In the genomic region with DNA sequence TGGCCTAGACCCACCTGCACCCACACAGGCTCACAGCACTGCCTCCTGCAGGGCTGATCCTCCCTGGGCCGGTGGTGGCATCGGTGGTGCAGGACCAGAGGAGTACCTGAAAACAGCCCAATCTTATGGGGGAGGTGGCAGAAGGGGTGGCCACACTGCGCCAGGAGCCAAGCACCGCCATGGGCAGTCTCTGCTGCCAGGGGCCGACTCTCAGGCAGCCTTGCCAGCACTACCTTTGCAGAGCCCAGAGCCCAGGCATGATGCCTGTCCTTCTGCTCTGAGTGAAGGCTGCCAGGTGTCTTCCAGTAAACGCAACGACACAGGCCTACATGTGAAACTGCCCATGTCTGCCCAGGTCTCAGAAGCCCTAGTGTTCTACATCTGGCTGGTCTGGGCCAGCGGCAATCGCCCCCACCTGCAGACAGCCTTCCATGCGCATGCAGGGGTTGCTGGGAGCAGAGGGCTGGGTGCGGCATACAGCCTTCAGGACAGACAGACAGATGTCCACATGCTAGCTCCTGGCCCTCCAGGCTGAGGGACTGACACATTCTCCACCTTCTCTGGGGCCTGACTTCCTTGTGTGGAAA, we compare ENCODE assay signal across 16 cellular contexts. TPM values are rescaled to one million over a fixed set of nuclear protein-coding genes. Genes with fewer than 3 reads are reported as not detected.
DNase-seq lines count a peak whose midpoint lies in the region; ATAC-seq, FAIRE-seq and TF ChIP-seq lines count a peak whose summit lies in the region.
"Had no signal": no experiment of that assay in that cellular context is flagged by ENCODE, and none has a peak within 500 bp of the region (broad histone marks: within the 10 kb centered on the region; RNA-seq: fewer than 3 reads in every experiment).

No MANE protein-coding gene starts in this region.

- peaks cover 27 to 72% of the 10 kb centered on the region in 2 experiments for H3K36me3 ChIP-seq in HepG2 (replicated peaks in 1 of 2; ENCODE audit: control insufficient read depth in 1 of 2, insufficient read depth in 2 of 2, low read length in 2 of 2)

- BruUV-seq in HepG2 (replicated peaks; lab: Mats Ljungman, UMichigan), result no TSS peak

- FAIRE-seq in HepG2 (lab: Jason Lieb, UNC), result no peak

- no peak overlapping the region for H3K4me3 Mint-ChIP-seq in activated naive CD8-positive, alpha-beta T cell treated with anti-CD3 and anti-CD28 coated beads, Interleukin-2, amount 10 ng/mL, durations not matched to agents 7 days and 5 days
- H3K4me3 Mint-ChIP-seq in activated naive CD8-positive, alpha-beta T cell treated with anti-CD3 and anti-CD28 coated beads, Interleukin-2, amount 50 U/mL, for 24 hours, result no peak overlapping the region
- no peak overlapping the region for H3K4me3 Mint-ChIP-seq in activated CD4-positive, alpha-beta memory T cell treated with anti-CD3 and anti-CD28 coated beads, Interleukin-2, amount 10 ng/mL, durations not matched to agents 7 days and 5 days
- H3K4me3 Mint-ChIP-seq: activated naive CD8-positive, alpha-beta T cell; stimulated activated memory B cell treated with anti-CD40 and anti-IgM and Interleukin-4, amounts not matched to agents 10 μg/mL and 1 μg/mL and 100 μg/mL, for 72 hours had no signal

- peak; percentile 28 for DNase-seq in activated naive CD8-positive, alpha-beta T cell treated with anti-CD3 and anti-CD28 coated beads, Interleukin-2, amount 10 ng/mL, durations not matched to agents 7 days and 5 days
- no peak for DNase-seq in activated naive CD8-positive, alpha-beta T cell treated with anti-CD3 and anti-CD28 coated beads, Interleukin-2, amount 50 U/mL, for 24 hours
- DNase-seq in activated CD4-positive, alpha-beta memory T cell treated with anti-CD3 and anti-CD28 coated beads, Interleukin-2, amount 10 ng/mL, durations not matched to agents 7 days and 5 days, result peak; percentile 14
- no peak for DNase-seq in HepG2 (ENCODE audit: low spot score)
- DNase-seq in stimulated activated naive CD8-positive, alpha-beta T cell treated with anti-CD3 and anti-CD28 coated beads, Interleukin-15, Interleukin-2, amounts not matched to agents 100 U/mL and 50 U/mL, for 24 hours, result peak; percentile 3
- no peak for DNase-seq in amniotic stem cell (lab: John Stamatoyannopoulos, UW)
- no peak for DNase-seq in NCI-H526 treated with DMSO at 0.1 percent for 48 hours (lab: John Stamatoyannopoulos, UW)
- DNase-seq in AG08396 (ENCODE audit: low spot score), result no peak
- DNase-seq: cortex of kidney; NCI-H1105 treated with DMSO at 0.1 percent for 48 hours; NCI-H2227 treated with DMSO at 0.1 percent for 48 hours; OCI-M1; stimulated activated CD4-positive, alpha-beta T cell treated with anti-CD3 and anti-CD28 coated beads, Interleukin-4, amount 100 ng/mL, for 1 hour had no signal

- no peaks in the 10 kb centered on the region for H3K9me3 Mint-ChIP-seq in activated naive CD8-positive, alpha-beta T cell treated with anti-CD3 and anti-CD28 coated beads, Interleukin-2, amount 10 ng/mL, durations not matched to agents 7 days and 5 days
- H3K9me3 Mint-ChIP-seq in activated naive CD8-positive, alpha-beta T cell treated with anti-CD3 and anti-CD28 coated beads, Interleukin-2, amount 50 U/mL, for 24 hours, result no peaks in the 10 kb centered on the region
- H3K9me3 Mint-ChIP-seq in activated CD4-positive, alpha-beta memory T cell treated with anti-CD3 and anti-CD28 coated beads, Interleukin-2, amount 10 ng/mL, durations not matched to agents 7 days and 5 days, result no peaks in the 10 kb centered on the region
- H3K9me3 Mint-ChIP-seq: stimulated activated memory B cell treated with anti-CD40 and anti-IgM and Interleukin-4, amounts not matched to agents 10 μg/mL and 1 μg/mL and 100 μg/mL, for 72 hours had no signal

- POLR2A ChIA-PET in activated naive CD8-positive, alpha-beta T cell treated with anti-CD3 and anti-CD28 coated beads, Interleukin-2, amount 10 ng/mL, durations not matched to agents 7 days and 5 days (lab: Charles Lee), result no interaction called here
- POLR2A ChIA-PET in activated CD4-positive, alpha-beta memory T cell treated with anti-CD3 and anti-CD28 coated beads, Interleukin-2, amount 10 ng/mL, durations not matched to agents 7 days and 5 days (lab: Charles Lee), result no interaction called here
- POLR2A ChIA-PET in HepG2 (lab: Yijun Ruan, JAX), result no interaction called here

- TF ChIP-seq POLR2A in HepG2 (IDR thresholded peaks at IDR 0.05; ENCODE audit: insufficient read depth in 1 of 2, low read depth in 2 of 2, low read length in 2 of 2), result no peak

- whole genome bisulfite sequencing in HepG2 (ENCODE audit: low lambda C conversion rate), result 95% methylated on average over 5 of the region's 11 CpGs

- intact Hi-C loops in HepG2 (cut with micrococcal nuclease; ENCODE audit: unreplicated experiment), result no loop called here

- H3K27ac Mint-ChIP-seq in activated naive CD8-positive, alpha-beta T cell treated with anti-CD3 and anti-CD28 coated beads, Interleukin-2, amount 10 ng/mL, durations not matched to agents 7 days and 5 days, result no peak overlapping the region
- no peak overlapping the region for H3K27ac Mint-ChIP-seq in activated naive CD8-positive, alpha-beta T cell treated with anti-CD3 and anti-CD28 coated beads, Interleukin-2, amount 50 U/mL, for 24 hours
- no peak overlapping the region for H3K27ac Mint-ChIP-seq in activated CD4-positive, alpha-beta memory T cell treated with anti-CD3 and anti-CD28 coated beads, Interleukin-2, amount 10 ng/mL, durations not matched to agents 7 days and 5 days
- H3K27ac Mint-ChIP-seq: activated naive CD8-positive, alpha-beta T cell; stimulated activated memory B cell treated with anti-CD40 and anti-IgM and Interleukin-4, amounts not matched to agents 10 μg/mL and 1 μg/mL and 100 μg/mL, for 72 hours had no signal

- peaks cover 97% of the 10 kb centered on the region for H3K79me2 ChIP-seq in HepG2 (ENCODE audit: insufficient read depth, low read length)

- no peak overlapping the region for H3K9ac ChIP-seq in HepG2 (ENCODE audit: insufficient read depth, low read depth, low read length)
- H3K9ac ChIP-seq: BLaER1 had no signal

- no peak for TF ChIP-seq EP300 in HepG2 (IDR thresholded peaks at IDR 0.05; ENCODE audit: low read depth in 2 of 2, low read length in 2 of 2)
- TF ChIP-seq EP300 in HepG2 (CRISPR knock-in tag; IDR thresholded peaks at IDR 0.05; ENCODE audit: borderline replicate concordance), result no peak

- no peaks in the 10 kb centered on the region; a peak in 1 of 5 replicates for H3K27me3 ChIP-seq in HepG2 (ENCODE audit: control insufficient read depth in 1 of 2, insufficient read depth in 2 of 2, low read length in 2 of 2)
- H3K27me3 ChIP-seq: BLaER1 had no signal

- peak overlapping the region; percentile 52; the same call in 1 of the 2 replicates for H3K4me2 ChIP-seq in HepG2 (ENCODE audit: low read depth, low read length)
- H3K4me2 ChIP-seq: BLaER1 had no signal

- no peak for TF ChIP-seq RAD21 in HepG2 (CRISPR knock-in tag; IDR thresholded peaks at IDR 0.05)

- H3K27me3 Mint-ChIP-seq in activated naive CD8-positive, alpha-beta T cell treated with anti-CD3 and anti-CD28 coated beads, Interleukin-2, amount 10 ng/mL, durations not matched to agents 7 days and 5 days, result peaks cover 2% of the 10 kb centered on the region
- H3K27me3 Mint-ChIP-seq in activated naive CD8-positive, alpha-beta T cell treated with anti-CD3 and anti-CD28 coated beads, Interleukin-2, amount 50 U/mL, for 24 hours, result no peaks in the 10 kb centered on the region
- peaks cover 2% of the 10 kb centered on the region for H3K27me3 Mint-ChIP-seq in activated CD4-positive, alpha-beta memory T cell treated with anti-CD3 and anti-CD28 coated beads, Interleukin-2, amount 10 ng/mL, durations not matched to agents 7 days and 5 days
- H3K27me3 Mint-ChIP-seq: activated naive CD8-positive, alpha-beta T cell; stimulated activated memory B cell treated with anti-CD40 and anti-IgM and Interleukin-4, amounts not matched to agents 10 μg/mL and 1 μg/mL and 100 μg/mL, for 72 hours had no signal

- H3K27ac ChIP-seq in HepG2 (ENCODE audit: extremely low read length, insufficient read depth, low read length), result no peak overlapping the region
- H3K27ac ChIP-seq: BLaER1 had no signal

- no peaks in the 10 kb centered on the region for H3K9me3 ChIP-seq in HepG2 (ENCODE audit: low read length)
- H3K9me3 ChIP-seq: BLaER1 had no signal

- no peak overlapping the region for H2AFZ ChIP-seq in HepG2 (ENCODE audit: low read length)

- no peak for ATAC-seq in activated naive CD8-positive, alpha-beta T cell treated with anti-CD3 and anti-CD28 coated beads, Interleukin-2, amount 10 ng/mL, durations not matched to agents 7 days and 5 days (ENCODE audit: low read depth)
- no peak for ATAC-seq in activated naive CD8-positive, alpha-beta T cell treated with anti-CD3 and anti-CD28 coated beads, Interleukin-2, amount 50 U/mL, for 24 hours
- no peak for ATAC-seq in HepG2
- no peak for ATAC-seq in stimulated activated naive CD8-positive, alpha-beta T cell treated with anti-CD3 and anti-CD28 coated beads, Interleukin-15, Interleukin-2, amounts not matched to agents 100 U/mL and 50 U/mL, for 24 hours
- ATAC-seq: stimulated activated memory B cell treated with anti-CD40 and anti-IgM and Interleukin-4, amounts not matched to agents 10 μg/mL and 1 μg/mL and 100 μg/mL, for 72 hours had no signal

- peaks cover 98% of the 10 kb centered on the region for H4K20me1 ChIP-seq in HepG2 (ENCODE audit: insufficient read depth, low read length)

- TF ChIP-seq CTCF in HepG2 (CRISPR knock-in tag; IDR thresholded peaks at IDR 0.05), result peak; percentile 25; the same call in 1 of the 2 replicates

- CTCF ChIA-PET in activated CD4-positive, alpha-beta memory T cell treated with anti-CD3 and anti-CD28 coated beads, Interleukin-2, amount 10 ng/mL, durations not matched to agents 7 days and 5 days (lab: Charles Lee), result no interaction called here
- CTCF ChIA-PET in HepG2 (lab: Yijun Ruan, JAX; ENCODE audit: low intra/inter-chr PET ratio, low total read pairs), result no interaction called here

- H3K36me3 Mint-ChIP-seq in activated naive CD8-positive, alpha-beta T cell treated with anti-CD3 and anti-CD28 coated beads, Interleukin-2, amount 10 ng/mL, durations not matched to agents 7 days and 5 days, result no peaks in the 10 kb centered on the region
- H3K36me3 Mint-ChIP-seq in activated naive CD8-positive, alpha-beta T cell treated with anti-CD3 and anti-CD28 coated beads, Interleukin-2, amount 50 U/mL, for 24 hours (ENCODE audit: low read depth), result peaks cover 6% of the 10 kb centered on the region
- H3K36me3 Mint-ChIP-seq in activated CD4-positive, alpha-beta memory T cell treated with anti-CD3 and anti-CD28 coated beads, Interleukin-2, amount 10 ng/mL, durations not matched to agents 7 days and 5 days (ENCODE audit: low read depth), result no peaks in the 10 kb centered on the region
- H3K36me3 Mint-ChIP-seq: activated naive CD8-positive, alpha-beta T cell had no signal

- H3K4me1 ChIP-seq in HepG2 (ENCODE audit: insufficient read depth, low read length), result peaks cover 100% of the 10 kb centered on the region

- peaks cover 18% of the 10 kb centered on the region for H3K4me1 Mint-ChIP-seq in activated naive CD8-positive, alpha-beta T cell treated with anti-CD3 and anti-CD28 coated beads, Interleukin-2, amount 10 ng/mL, durations not matched to agents 7 days and 5 days
- peaks cover 45% of the 10 kb centered on the region for H3K4me1 Mint-ChIP-seq in activated naive CD8-positive, alpha-beta T cell treated with anti-CD3 and anti-CD28 coated beads, Interleukin-2, amount 50 U/mL, for 24 hours
- peaks cover 6% of the 10 kb centered on the region for H3K4me1 Mint-ChIP-seq in activated CD4-positive, alpha-beta memory T cell treated with anti-CD3 and anti-CD28 coated beads, Interleukin-2, amount 10 ng/mL, durations not matched to agents 7 days and 5 days

- in situ Hi-C loops in HepG2 (cut with HindIII; ENCODE audit: extremely low pct_ligation_motif_present, low pct_unique_long_range_greater_than_20kb), result no loop called here

- H3K4me3 ChIP-seq in HepG2 (replicated peaks in 1 of 3; ENCODE audit: insufficient read depth in 1 of 3, low read depth in 2 of 3, low read length in 3 of 3), result no peak overlapping the region; a peak in 1 of 6 replicates
- H3K4me3 ChIP-seq: BLaER1 had no signal

RNA-seq across cellular contexts. Expression of gene HS6ST1, which starts 6.8 kb away (rescaled TPM):
- 10 to 100 TPM; 10.1 to 11.4 TPM for total RNA-seq in activated naive CD8-positive, alpha-beta T cell treated with anti-CD3 and anti-CD28 coated beads, Interleukin-2, amount 10 ng/mL, durations not matched to agents 7 days and 5 days
- total RNA-seq in activated CD4-positive, alpha-beta memory T cell treated with anti-CD3 and anti-CD28 coated beads, Interleukin-2, amount 10 ng/mL, durations not matched to agents 7 days and 5 days, result 1 to 10 TPM; 6.2 to 6.8 TPM
- total RNA-seq in HepG2 (2016; rRNA removed; fragmentation: Illumina TruSeq; extraction: Trizol), result 68.4 and 84.6 TPM in 2 replicates
- 8.0 TPM in 2 replicates for total RNA-seq in HepG2 (2016; cell fraction: cytosol; rRNA removed; fragmentation: Illumina TruSeq; extraction: Trizol; ENCODE audit: low read depth)
- total RNA-seq in HepG2 (2016; cell fraction: insoluble cytoplasmic fraction; rRNA removed; fragmentation: Illumina TruSeq; extraction: Trizol), result 60.2 and 86.4 TPM in 2 replicates
- total RNA-seq in HepG2 (2016; cell fraction: membrane; rRNA removed; fragmentation: Illumina TruSeq; extraction: Trizol), result 38.4 and 40.3 TPM in 2 replicates
- 59.1 and 66.3 TPM in 2 replicates for total RNA-seq in HepG2 (2016; cell fraction: nucleus; rRNA removed; fragmentation: Illumina TruSeq; extraction: Trizol)
- polyA plus RNA-seq in HepG2 (2011; rRNA removed), result 34.5 and 42.2 TPM in 2 replicates
- polyA plus RNA-seq in HepG2 (2011; cell fraction: cytosol; rRNA removed), result 35.2 and 53.7 TPM in 2 replicates
- polyA plus RNA-seq in HepG2 (2011; cell fraction: nucleus; rRNA removed), result 38.8 and 44.3 TPM in 2 replicates
- polyA plus RNA-seq in HepG2 (2012), result 50.2 and 79.5 TPM in 2 replicates
- polyA plus RNA-seq in HepG2 (2016; cell fraction: cytosol; fragmentation: Illumina TruSeq; extraction: Trizol; ENCODE audit: low read depth), result 5.2 and 5.6 TPM in 2 replicates
- polyA plus RNA-seq in HepG2 (2016; cell fraction: insoluble cytoplasmic fraction; fragmentation: Illumina TruSeq; extraction: Trizol; ENCODE audit: low read depth), result 70.3 and 83.1 TPM in 2 replicates
- polyA plus RNA-seq in HepG2 (2016; cell fraction: membrane; fragmentation: Illumina TruSeq; extraction: Trizol; ENCODE audit: low read depth), result 24.6 and 27.0 TPM in 2 replicates
- 106 and 113 TPM in 2 replicates for polyA plus RNA-seq in HepG2 (2016; cell fraction: nucleus; fragmentation: Illumina TruSeq; extraction: Trizol; ENCODE audit: insufficient read depth, low read depth)
- polyA minus RNA-seq in HepG2 (2011; rRNA and poly(A)+ RNA removed; ENCODE audit: low replicate concordance), result 7.6 and 148 TPM in 2 replicates
- polyA minus RNA-seq in HepG2 (2011; cell fraction: cytosol; rRNA and poly(A)+ RNA removed), result 47.4 and 52.3 TPM in 2 replicates
- polyA minus RNA-seq in HepG2 (2011; cell fraction: nucleus; rRNA and poly(A)+ RNA removed), result 39.0 and 60.8 TPM in 2 replicates

Comparison
In these comparisons a context has a peak if more than half of its experiments do, and no peak if none do; other contexts are left out.
1. DNase-seq: peak in activated naive CD8-positive, alpha-beta T cell treated with anti-CD3 and anti-CD28 coated beads, Interleukin-2, amount 10 ng/mL, durations not matched to agents 7 days and 5 days (single experiment), activated CD4-positive, alpha-beta memory T cell treated with anti-CD3 and anti-CD28 coated beads, Interleukin-2, amount 10 ng/mL, durations not matched to agents 7 days and 5 days (single experiment) and stimulated activated naive CD8-positive, alpha-beta T cell treated with anti-CD3 and anti-CD28 coated beads, Interleukin-15, Interleukin-2, amounts not matched to agents 100 U/mL and 50 U/mL, for 24 hours (single experiment); none in activated naive CD8-positive, alpha-beta T cell treated with anti-CD3 and anti-CD28 coated beads, Interleukin-2, amount 50 U/mL, for 24 hours (single experiment), HepG2 (single experiment), amniotic stem cell (single experiment), NCI-H526 treated with DMSO at 0.1 percent for 48 hours (single experiment) and AG08396 (single experiment).